9 cellular contexts compared by ENCODE assay signal in genomic region chr19:19388568-19389555, GRCh38. TPM values are rescaled to one million over a fixed set of nuclear protein-coding genes. Genes with fewer than 3 reads are reported as not detected.
DNase-seq lines count a peak whose midpoint lies in the region; ATAC-seq and TF ChIP-seq lines count a peak whose summit lies in the region.
"Had no signal": no experiment of that assay in that cellular context is flagged by ENCODE, and none has a peak within 500 bp of the region (broad histone marks: within the 10 kb centered on the region; RNA-seq: fewer than 3 reads in every experiment).

No MANE protein-coding gene starts in this region.

- H3K79me2 ChIP-seq in hepatocyte: peaks cover 69% of the 10 kb centered on the region

- peak overlapping the region; percentile 7; the same call in 1 of the 2 replicates for H3K27ac ChIP-seq in HUES6 (ENCODE audit: low read depth, low read length)
- peak overlapping the region; percentile 5 for H3K27ac ChIP-seq in hepatocyte

- H3K27me3 ChIP-seq in HUES6 (ENCODE audit: control insufficient read depth, insufficient read depth, low read length): no peaks in the 10 kb centered on the region
- H3K27me3 ChIP-seq in hepatocyte: no peaks in the 10 kb centered on the region
- H3K27me3 ChIP-seq: adrenal gland had no signal

- no peak for ATAC-seq in activated B cell treated with CpG ODN at 0.5 μM for 24 hours (ENCODE audit: low read depth)
- no peak for ATAC-seq in stimulated activated effector memory CD8-positive, alpha-beta T cell treated with anti-CD3 and anti-CD28 coated beads, Interleukin-12 subunit alpha, Interleukin-12 subunit beta, amount 100 ng/mL, for 72 hours
- ATAC-seq in HG03565 (IDR thresholded peaks at IDR 0.05; ENCODE audit: unreplicated experiment): no peak
- no peak for ATAC-seq in GM19455 (IDR thresholded peaks at IDR 0.05; ENCODE audit: unreplicated experiment)

- 65% methylated on average over 13 of the region's 13 CpGs for WGBS in hepatocyte (ENCODE audit: low lambda C conversion rate, missing lambda C conversion rate)

- H4K20me1 ChIP-seq in hepatocyte (ENCODE audit: insufficient read depth, poor library complexity, severe bottlenecking): no peaks in the 10 kb centered on the region

- H3K4me3 Mint-ChIP-seq in activated B cell treated with CpG ODN at 0.5 μM for 24 hours: no peak overlapping the region
- peak overlapping the region; percentile 99 for H3K4me3 Mint-ChIP-seq in stimulated activated effector memory CD8-positive, alpha-beta T cell treated with anti-CD3 and anti-CD28 coated beads, Interleukin-12 subunit alpha, Interleukin-12 subunit beta, amount 100 ng/mL, for 72 hours

- H3K9me2 ChIP-seq in hepatocyte (replicated peaks; ENCODE audit: insufficient read depth): no peaks in the 10 kb centered on the region

- H3K27ac Mint-ChIP-seq in activated B cell treated with CpG ODN at 0.5 μM for 24 hours: peak overlapping the region; percentile 6
- H3K27ac Mint-ChIP-seq in stimulated activated effector memory CD8-positive, alpha-beta T cell treated with anti-CD3 and anti-CD28 coated beads, Interleukin-12 subunit alpha, Interleukin-12 subunit beta, amount 100 ng/mL, for 72 hours: peak overlapping the region; percentile 99

- peaks cover 29% of the 10 kb centered on the region for H3K4me1 ChIP-seq in HUES6 (ENCODE audit: control insufficient read depth, insufficient read depth, low read length)
- H3K4me1 ChIP-seq in hepatocyte (ENCODE audit: insufficient read depth): peaks cover 14% of the 10 kb centered on the region

- H3K36me3 ChIP-seq in HUES6 (ENCODE audit: control insufficient read depth, insufficient read depth, low read length): no peaks in the 10 kb centered on the region
- H3K36me3 ChIP-seq in hepatocyte (replicated peaks; ENCODE audit: insufficient read depth, low read depth): no peaks in the 10 kb centered on the region
- H3K36me3 ChIP-seq: adrenal gland had no signal

- peak overlapping the region; percentile 54 for H3K9ac ChIP-seq in HUES6 (ENCODE audit: low read length)

- intact Hi-C loops in activated B cell treated with CpG ODN at 0.5 μM for 24 hours (cut with micrococcal nuclease): loop anchor here (10.0 kb wide), 1 partner anchor 226 kb away; the partner anchor contains the start of gene PBX4

- no peaks in the 10 kb centered on the region for H3K27me3 Mint-ChIP-seq in activated B cell treated with CpG ODN at 0.5 μM for 24 hours

- CTCF ChIA-PET in activated B cell treated with CpG ODN at 0.5 μM for 24 hours (lab: Charles Lee): no interaction called here

- no peak for TF ChIP-seq CTCF in activated B cell treated with CpG ODN at 0.5 μM for 24 hours (IDR thresholded peaks at IDR 0.05)
- no peak for TF ChIP-seq CTCF in hepatocyte (IDR thresholded peaks at IDR 0.05; ENCODE audit: poor library complexity)

- no peaks in the 10 kb centered on the region for H3K9me3 Mint-ChIP-seq in activated B cell treated with CpG ODN at 0.5 μM for 24 hours
- no peaks in the 10 kb centered on the region for H3K9me3 Mint-ChIP-seq in stimulated activated effector memory CD8-positive, alpha-beta T cell treated with anti-CD3 and anti-CD28 coated beads, Interleukin-12 subunit alpha, Interleukin-12 subunit beta, amount 100 ng/mL, for 72 hours

- peaks cover 11% of the 10 kb centered on the region for H3K36me3 Mint-ChIP-seq in activated B cell treated with CpG ODN at 0.5 μM for 24 hours (ENCODE audit: low read depth)
- peaks cover 35% of the 10 kb centered on the region for H3K36me3 Mint-ChIP-seq in stimulated activated effector memory CD8-positive, alpha-beta T cell treated with anti-CD3 and anti-CD28 coated beads, Interleukin-12 subunit alpha, Interleukin-12 subunit beta, amount 100 ng/mL, for 72 hours

- H2AFZ ChIP-seq in hepatocyte: peak overlapping the region; percentile 30

- H3K4me1 Mint-ChIP-seq in activated B cell treated with CpG ODN at 0.5 μM for 24 hours: peaks cover 55% of the 10 kb centered on the region
- peaks cover 51% of the 10 kb centered on the region for H3K4me1 Mint-ChIP-seq in stimulated activated effector memory CD8-positive, alpha-beta T cell treated with anti-CD3 and anti-CD28 coated beads, Interleukin-12 subunit alpha, Interleukin-12 subunit beta, amount 100 ng/mL, for 72 hours

- H3K4me3 ChIP-seq in HUES6 (ENCODE audit: low read depth, low read length) (peak overlapping the region; percentile 0; the same call in 1 of the 2 replicates), hepatocyte (no peak overlapping the region)
- H3K4me3 ChIP-seq: adrenal gland had no signal

- H3K9me3 ChIP-seq in HUES6 (ENCODE audit: control insufficient read depth, insufficient read depth, low read depth, low read length) (no peaks in the 10 kb centered on the region), hepatocyte (ENCODE audit: low read depth) (no peaks in the 10 kb centered on the region)
- H3K9me3 ChIP-seq: adrenal gland had no signal

- POLR2A ChIA-PET in activated B cell treated with CpG ODN at 0.5 μM for 24 hours (lab: Charles Lee): interaction anchor here (0.7 to 0.8 kb wide), 2 partner anchors 14 to 127 kb away, joined by 3 to 6 read pairs; partner anchors contain the start of genes NDUFA13 and TSSK6

- DNase-seq in activated B cell treated with CpG ODN at 0.5 μM for 24 hours: no peak
- no peak for DNase-seq in hepatocyte (ENCODE audit: low spot score)
- DNase-seq in stimulated activated effector memory CD8-positive, alpha-beta T cell treated with anti-CD3 and anti-CD28 coated beads, Interleukin-12 subunit alpha, Interleukin-12 subunit beta, amount 100 ng/mL, for 72 hours (ENCODE audit: low spot score in 2 of 2): no peak
- no peak for DNase-seq in NCI-H1436 (lab: John Stamatoyannopoulos, UW)
- DNase-seq: adrenal gland, SHP77 treated with DMSO at 0.1 percent for 48 hours had no signal

- H3K4me2 ChIP-seq in hepatocyte: peak overlapping the region; percentile 24

RNA-seq across cellular contexts. Expression of gene GATAD2A, which starts 16.6 kb away (rescaled TPM):
- total RNA-seq in activated B cell treated with CpG ODN at 0.5 μM for 24 hours (116 and 126 TPM in 2 replicates), hepatocyte (28.0 and 35.7 TPM in 2 replicates)
- 31.4 and 35.3 TPM in 2 replicates for polyA plus RNA-seq in hepatocyte
